16 cellular contexts compared by ENCODE assay signal in the genomic region with DNA sequence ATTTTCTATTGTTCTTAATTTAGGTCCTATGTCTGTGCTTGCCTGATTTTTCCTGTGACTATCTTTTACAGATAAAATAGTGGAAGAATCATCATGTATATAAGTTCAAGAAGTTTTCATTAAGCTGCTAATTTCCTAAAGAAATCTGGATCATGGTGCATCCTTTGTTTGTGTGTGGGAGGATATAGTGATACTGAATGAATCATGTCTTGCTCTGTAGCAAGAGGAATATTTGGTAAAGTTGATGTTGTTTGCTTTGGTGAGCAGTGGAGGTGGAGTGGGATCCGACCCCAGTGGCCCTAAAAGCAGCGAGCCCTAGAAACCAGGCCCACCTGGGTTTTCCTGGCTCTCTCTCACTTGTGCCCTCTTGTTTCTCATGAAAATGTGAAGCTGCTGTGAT.
DNase-seq lines count a peak whose midpoint lies in the region; ATAC-seq and TF ChIP-seq lines count a peak whose summit lies in the region.
"Had no signal": no experiment of that assay in that cellular context is flagged by ENCODE, and none has a peak within 500 bp of the region (broad histone marks: within the 10 kb centered on the region; RNA-seq: fewer than 3 reads in every experiment).

No MANE protein-coding gene starts in this region.

- H3K4me1 ChIP-seq in GM23248 (ENCODE audit: insufficient read depth) (peaks cover 54% of the 10 kb centered on the region), gastrocnemius medialis (peaks cover 61 to 77% of the 10 kb centered on the region in 2 donors), suprapubic skin (peaks cover 48% of the 10 kb centered on the region)

- H3K27ac ChIP-seq in GM23248 (peak overlapping the region; percentile 84), gastrocnemius medialis (peak overlapping the region; percentile 33 to 82 (median 74)), suprapubic skin (no peak overlapping the region)

- intact Hi-C loops in gastrocnemius medialis (cut with DNase I; ENCODE audit: low total_unique reads): loop anchor here (5.0 kb wide), 1 partner anchor 88 kb away; no protein-coding TSS in a partner anchor
- intact Hi-C loops in activated CD4-positive, alpha-beta T cell treated with anti-CD3 and anti-CD28 coated beads for 36 hours (cut with DNase I, micrococcal nuclease): no loop called here

- H3K27me3 ChIP-seq in GM23248 (replicated peaks; ENCODE audit: insufficient read depth) (no peaks in the 10 kb centered on the region), gastrocnemius medialis (no peaks in the 10 kb centered on the region), suprapubic skin (no peaks in the 10 kb centered on the region)
- H3K27me3 ChIP-seq: tibial nerve had no signal

- H3K4me3 ChIP-seq in GM23248: peak overlapping the region; percentile 12; the same call in 1 of the 2 replicates
- H3K4me3 ChIP-seq in fibroblast of villous mesenchyme (ENCODE audit: low read depth, low read length): no peak overlapping the region
- no peak overlapping the region for H3K4me3 ChIP-seq in gastrocnemius medialis
- no peak overlapping the region for H3K4me3 ChIP-seq in suprapubic skin
- H3K4me3 ChIP-seq: lung, tibial nerve had no signal

- 50 to 61% methylated on average over 2 of the region's 2 CpGs for WGBS in GM23248 (ENCODE audit: low coverage in 1 of 2, low lambda C conversion rate in 2 of 2, missing lambda C conversion rate in 2 of 2), 2 experiments
- 73% methylated on average over 2 of the region's 2 CpGs for WGBS in suprapubic skin

- no peak for ATAC-seq in T-helper 17 cell
- no peak for ATAC-seq in gastrocnemius medialis
- ATAC-seq in activated T-cell treated with anti-CD3 and anti-CD28 coated beads, Interleukin-2, amount 50 U/mL, for 4 hours: no peak
- no peak for ATAC-seq in natural killer cell treated with Interleukin-12 subunit alpha and Interleukin-12 subunit beta and Interleukin-15 and Interleukin-18, amount 100 ng/mL, for 72 hours
- ATAC-seq in activated CD4-positive, alpha-beta T cell treated with anti-CD3 and anti-CD28 coated beads for 36 hours: no peak

- H4K20me1 ChIP-seq in GM23248 (ENCODE audit: insufficient read depth): no peaks in the 10 kb centered on the region

- H3F3A ChIP-seq in GM23248 (ENCODE audit: insufficient read depth): peaks cover 49% of the 10 kb centered on the region

- peak overlapping the region; percentile 65; the same call in 1 of the 2 replicates for H3K9ac ChIP-seq in GM23248

- in situ Hi-C loops in GM23248 (cut with MboI) (no loop called here), gastrocnemius medialis (cut with MboI; ENCODE audit: low sequenced_read_pairs in 4 of 4) (no loop called here)

- H3K4me1 Mint-ChIP-seq in T-helper 17 cell: peaks cover 55% of the 10 kb centered on the region
- H3K4me1 Mint-ChIP-seq in activated T-cell treated with anti-CD3 and anti-CD28 coated beads, Interleukin-2, amount 50 U/mL, for 4 hours (ENCODE audit: low read depth): peaks cover 63% of the 10 kb centered on the region
- peaks cover 39 to 40% of the 10 kb centered on the region in 2 donors for H3K4me1 Mint-ChIP-seq in natural killer cell treated with Interleukin-12 subunit alpha and Interleukin-12 subunit beta and Interleukin-15 and Interleukin-18, amount 100 ng/mL, for 72 hours (ENCODE audit: low read depth in 2 of 2)
- peaks cover 63% of the 10 kb centered on the region for H3K4me1 Mint-ChIP-seq in activated CD4-positive, alpha-beta T cell treated with anti-CD3 and anti-CD28 coated beads for 36 hours

- H3K36me3 Mint-ChIP-seq in T-helper 17 cell (ENCODE audit: low read depth): no peaks in the 10 kb centered on the region
- peaks cover 3% of the 10 kb centered on the region for H3K36me3 Mint-ChIP-seq in activated T-cell treated with anti-CD3 and anti-CD28 coated beads, Interleukin-2, amount 50 U/mL, for 4 hours (ENCODE audit: insufficient read depth)
- H3K36me3 Mint-ChIP-seq in natural killer cell treated with Interleukin-12 subunit alpha and Interleukin-12 subunit beta and Interleukin-15 and Interleukin-18, amount 100 ng/mL, for 72 hours: no peaks in the 10 kb centered on the region
- no peaks in the 10 kb centered on the region for H3K36me3 Mint-ChIP-seq in activated CD4-positive, alpha-beta T cell treated with anti-CD3 and anti-CD28 coated beads for 36 hours (ENCODE audit: low read depth)

- H3K36me3 ChIP-seq in GM23248 (ENCODE audit: low read depth): no peaks in the 10 kb centered on the region
- H3K36me3 ChIP-seq in gastrocnemius medialis: no peaks in the 10 kb centered on the region
- no peaks in the 10 kb centered on the region for H3K36me3 ChIP-seq in suprapubic skin
- H3K36me3 ChIP-seq: tibial nerve had no signal

- H3K9me2 ChIP-seq in GM23248 (ENCODE audit: insufficient read depth): no peaks in the 10 kb centered on the region

- CTCF ChIA-PET in activated CD4-positive, alpha-beta T cell treated with anti-CD3 and anti-CD28 coated beads for 36 hours (lab: Charles Lee): interaction anchor here (0.6 to 1.5 kb wide), 2 partner anchors 9 to 13 kb away, joined by 3 to 4 read pairs; no protein-coding TSS in a partner anchor

- peak overlapping the region; percentile 80 for H3K4me2 ChIP-seq in GM23248 (ENCODE audit: unreplicated experiment)

- no peaks in the 10 kb centered on the region for H3K9me3 ChIP-seq in GM23248 (ENCODE audit: low read depth)
- H3K9me3 ChIP-seq in T-helper 17 cell (ENCODE audit: control insufficient read depth, low read length, poor library complexity, severe bottlenecking): no peaks in the 10 kb centered on the region
- no peaks in the 10 kb centered on the region for H3K9me3 ChIP-seq in gastrocnemius medialis
- no peaks in the 10 kb centered on the region for H3K9me3 ChIP-seq in suprapubic skin
- H3K9me3 ChIP-seq: tibial nerve had no signal

- peak overlapping the region; percentile 21 for H3K4me3 Mint-ChIP-seq in T-helper 17 cell
- no peak overlapping the region for H3K4me3 Mint-ChIP-seq in activated T-cell treated with anti-CD3 and anti-CD28 coated beads, Interleukin-2, amount 50 U/mL, for 4 hours
- H3K4me3 Mint-ChIP-seq in natural killer cell treated with Interleukin-12 subunit alpha and Interleukin-12 subunit beta and Interleukin-15 and Interleukin-18, amount 100 ng/mL, for 72 hours: no peak overlapping the region
- H3K4me3 Mint-ChIP-seq in activated CD4-positive, alpha-beta T cell treated with anti-CD3 and anti-CD28 coated beads for 36 hours: no peak overlapping the region

- POLR2A ChIA-PET in activated CD4-positive, alpha-beta T cell treated with anti-CD3 and anti-CD28 coated beads for 36 hours (lab: Charles Lee): interaction anchor here (0.7 kb wide), 1 partner anchor 69 kb away, joined by 3 read pairs; no protein-coding TSS in a partner anchor

- H3K9me3 Mint-ChIP-seq in activated T-cell treated with anti-CD3 and anti-CD28 coated beads, Interleukin-2, amount 50 U/mL, for 4 hours: no peaks in the 10 kb centered on the region
- H3K9me3 Mint-ChIP-seq in natural killer cell treated with Interleukin-12 subunit alpha and Interleukin-12 subunit beta and Interleukin-15 and Interleukin-18, amount 100 ng/mL, for 72 hours: no peaks in the 10 kb centered on the region
- H3K9me3 Mint-ChIP-seq in activated CD4-positive, alpha-beta T cell treated with anti-CD3 and anti-CD28 coated beads for 36 hours (ENCODE audit: low read depth): no peaks in the 10 kb centered on the region

- no peak overlapping the region for H2AFZ ChIP-seq in GM23248

- peaks cover 94% of the 10 kb centered on the region for H3K79me2 ChIP-seq in GM23248 (ENCODE audit: insufficient read depth)

- no peak for TF ChIP-seq EP300 in suprapubic skin (IDR thresholded peaks at IDR 0.05)

- no peaks in the 10 kb centered on the region for H3K27me3 Mint-ChIP-seq in T-helper 17 cell
- H3K27me3 Mint-ChIP-seq in activated T-cell treated with anti-CD3 and anti-CD28 coated beads, Interleukin-2, amount 50 U/mL, for 4 hours (ENCODE audit: low read depth): no peaks in the 10 kb centered on the region
- no peaks in the 10 kb centered on the region for H3K27me3 Mint-ChIP-seq in natural killer cell treated with Interleukin-12 subunit alpha and Interleukin-12 subunit beta and Interleukin-15 and Interleukin-18, amount 100 ng/mL, for 72 hours
- H3K27me3 Mint-ChIP-seq in activated CD4-positive, alpha-beta T cell treated with anti-CD3 and anti-CD28 coated beads for 36 hours: no peaks in the 10 kb centered on the region

- H3K27ac Mint-ChIP-seq in T-helper 17 cell: no peak overlapping the region
- no peak overlapping the region for H3K27ac Mint-ChIP-seq in natural killer cell treated with Interleukin-12 subunit alpha and Interleukin-12 subunit beta and Interleukin-15 and Interleukin-18, amount 100 ng/mL, for 72 hours
- no peak overlapping the region for H3K27ac Mint-ChIP-seq in activated CD4-positive, alpha-beta T cell treated with anti-CD3 and anti-CD28 coated beads for 36 hours

- TF ChIP-seq CTCF in fibroblast of villous mesenchyme (IDR thresholded peaks at IDR 0.05; ENCODE audit: insufficient read depth, low read depth, low read length) (no peak), gastrocnemius medialis (IDR thresholded peaks at IDR 0.05 in 4 of 5, conservative IDR thresholded peaks at IDR 0.05 in 1 of 5) (no peak), suprapubic skin (IDR thresholded peaks at IDR 0.05) (no peak)

- DNase-seq in GM23248 (peak; percentile 81), T-helper 17 cell (no peak), fibroblast of villous mesenchyme (ENCODE audit: low read depth) (peak; percentile 52), gastrocnemius medialis (no peak), suprapubic skin (ENCODE audit: low spot score in 2 of 2) (no peak)
- DNase-seq in activated T-cell treated with anti-CD3 and anti-CD28 coated beads, Interleukin-2, amount 50 U/mL, for 4 hours: no peak
- no peak for DNase-seq in natural killer cell treated with Interleukin-12 subunit alpha and Interleukin-12 subunit beta and Interleukin-15 and Interleukin-18, amount 100 ng/mL, for 72 hours (ENCODE audit: low spot score)
- no peak for DNase-seq in activated CD4-positive, alpha-beta T cell treated with anti-CD3 and anti-CD28 coated beads for 36 hours
- DNase-seq: hippocampal formation; NCI-H1694 treated with DMSO at 0.1 percent for 48 hours; NCI-H69; nucleus accumbens; stimulated activated CD4-positive, alpha-beta T cell treated with anti-CD3 and anti-CD28 coated beads, Interleukin-15, amount 100 ng/mL, for 24 hours; T-helper 9 cell had no signal

- TF ChIP-seq POLR2A in gastrocnemius medialis (IDR thresholded peaks at IDR 0.05) (no peak), suprapubic skin (IDR thresholded peaks at IDR 0.05) (no peak)

Comparison
In these comparisons a context has a peak if more than half of its experiments do, and no peak if none do; other contexts are left out.
1. DNase-seq: peak in GM23248 (single experiment) and fibroblast of villous mesenchyme (single experiment); none in T-helper 17 cell (0 of 3), gastrocnemius medialis (0 of 2), suprapubic skin (0 of 2), activated T-cell treated with anti-CD3 and anti-CD28 coated beads, Interleukin-2, amount 50 U/mL, for 4 hours (single experiment), natural killer cell treated with Interleukin-12 subunit alpha and Interleukin-12 subunit beta and Interleukin-15 and Interleukin-18, amount 100 ng/mL, for 72 hours (single experiment) and activated CD4-positive, alpha-beta T cell treated with anti-CD3 and anti-CD28 coated beads for 36 hours (single experiment).